ENCODE assay signal across 16 cellular contexts in the genomic region with DNA sequence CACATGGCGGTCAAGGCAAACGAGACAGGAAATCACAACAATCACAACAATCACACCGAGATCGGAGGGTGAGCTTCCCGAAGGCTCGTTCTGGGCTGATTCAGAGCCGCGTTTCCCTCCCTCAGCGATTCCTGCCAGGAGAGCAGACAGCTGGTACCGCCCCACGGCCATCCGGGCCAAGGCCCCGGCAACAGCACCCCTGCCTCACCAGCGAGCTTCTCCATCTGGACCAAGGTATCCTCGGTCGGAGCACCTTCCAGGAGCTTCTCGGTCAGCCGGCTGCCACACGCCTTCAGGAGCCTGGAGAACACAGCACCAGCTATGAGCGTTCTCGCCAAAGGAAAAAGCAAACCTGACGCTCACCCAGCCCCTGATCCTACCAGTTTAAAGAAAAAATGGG.
"Had no signal": no experiment of that assay in that cellular context is flagged by ENCODE, and none has a peak within 500 bp of the region (broad histone marks: within the 10 kb centered on the region; RNA-seq: fewer than 3 reads in every experiment).

No MANE protein-coding gene starts in this region.

- H3K27ac Mint-ChIP-seq: immature natural killer cell had no signal

- H3K4me1 Mint-ChIP-seq: neural crest cell had no signal

- DNase-seq: effector CD4-positive, alpha-beta T cell; gastrocnemius medialis; immature natural killer cell; left colon; naive thymus-derived CD4-positive, alpha-beta T cell; ovary; sigmoid colon; stimulated activated CD4-positive, alpha-beta T cell treated with anti-CD3 and anti-CD28 coated beads, Interleukin-12 subunit alpha, Interleukin-12 subunit beta, amount 100 ng/mL, for 4 hours; stimulated activated naive CD4-positive, alpha-beta T cell; stomach; transverse colon had no signal

- H3K9me3 ChIP-seq: gastrocnemius medialis, ovary, right atrium auricular region, sigmoid colon, stomach, thoracic aorta, transverse colon had no signal

- H3K36me3 ChIP-seq: ovary had no signal

- H3K27ac ChIP-seq: coronary artery, gastrocnemius medialis, ovary, right atrium auricular region, sigmoid colon, skin epidermis, stomach, thoracic aorta, transverse colon had no signal

- ATAC-seq: gastrocnemius medialis; left colon; naive thymus-derived CD4-positive, alpha-beta T cell had no signal

- H3K27me3 ChIP-seq: gastrocnemius medialis, ovary, right atrium auricular region, sigmoid colon, stomach, transverse colon had no signal

- H3K9me3 Mint-ChIP-seq: immature natural killer cell; naive thymus-derived CD4-positive, alpha-beta T cell; neural crest cell had no signal

- H3K4me1 ChIP-seq: gastrocnemius medialis, right atrium auricular region, sigmoid colon, stomach, transverse colon had no signal

- H3K4me3 ChIP-seq: coronary artery, gastrocnemius medialis, ovary, right atrium auricular region, sigmoid colon, skin epidermis, stomach, thoracic aorta, transverse colon had no signal

- H3K4me3 Mint-ChIP-seq: immature natural killer cell; naive thymus-derived CD4-positive, alpha-beta T cell; neural crest cell had no signal

- H3K27me3 Mint-ChIP-seq: naive thymus-derived CD4-positive, alpha-beta T cell had no signal
